26 cellular contexts compared by ENCODE assay signal in the genomic region with DNA sequence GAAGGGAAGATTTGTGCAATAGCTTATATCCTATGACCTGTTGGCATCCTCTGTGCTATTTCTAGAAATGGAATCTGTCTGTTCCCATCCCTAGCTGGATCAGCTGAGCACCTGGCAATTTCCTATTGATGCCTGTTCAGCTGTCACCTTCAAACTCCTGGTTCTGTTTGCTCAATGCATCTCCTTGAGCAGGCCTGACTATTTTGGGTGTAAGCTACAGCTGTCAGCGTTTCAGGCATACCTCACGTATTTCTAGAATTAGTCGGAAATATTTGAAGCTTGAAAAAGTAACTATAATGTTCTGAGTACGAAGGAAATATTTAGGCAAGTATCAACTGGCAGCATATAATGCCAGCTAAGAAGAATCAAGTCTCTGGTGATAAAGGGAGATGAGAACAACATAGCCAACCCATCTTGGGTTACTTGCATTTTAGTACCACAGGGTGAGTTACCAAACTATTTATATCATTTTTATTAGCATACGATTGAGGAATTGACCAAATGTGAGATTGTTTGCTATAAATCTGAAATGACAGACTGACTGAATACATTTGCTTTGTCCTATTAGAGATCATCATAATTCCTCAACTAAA. TPM values are rescaled to one million over a fixed set of nuclear protein-coding genes. Genes with fewer than 3 reads are reported as not detected.
"Had no signal": no experiment of that assay in that cellular context is flagged by ENCODE, and none has a peak within 500 bp of the region (broad histone marks: within the 10 kb centered on the region; RNA-seq: fewer than 3 reads in every experiment).

No MANE protein-coding gene starts in this region.

- H3K36me3 ChIP-seq: cardiac muscle cell, left ventricle myocardium inferior, neutrophil, ovary, stomach, suprapubic skin, tibial nerve, uterus had no signal

- H3K4me3 ChIP-seq: cardiac muscle cell, left ventricle myocardium inferior, ovary, smooth muscle cell, stomach, suprapubic skin, tibial nerve, uterus had no signal

- ATAC-seq: natural killer cell treated with Interleukin-12 subunit alpha and Interleukin-12 subunit beta and Interleukin-15 and Interleukin-18, amount 100 ng/mL, for 72 hours; right cardiac atrium; stimulated activated memory B cell treated with anti-CD40 and anti-IgM and Interleukin-4, amounts not matched to agents 10 μg/mL and 1 μg/mL and 100 μg/mL, for 72 hours; T-helper 17 cell had no signal

- H3K4me1 ChIP-seq: left ventricle myocardium inferior, stomach, suprapubic skin, tibial nerve, uterus had no signal

- H3K27me3 ChIP-seq: cardiac muscle cell, neutrophil, ovary, stomach, suprapubic skin, tibial nerve, uterus had no signal

- DNase-seq: activated B cell treated with CpG ODN at 0.5 μM for 24 hours; activated CD4-positive, alpha-beta memory T cell treated with anti-CD3 and anti-CD28 coated beads for 36 hours; activated CD4-positive, alpha-beta T cell treated with anti-CD3 and anti-CD28 coated beads for 48 hours; activated naive CD4-positive, alpha-beta T cell treated with anti-CD3 and anti-CD28 coated beads for 36 hours; activated naive CD8-positive, alpha-beta T cell treated with anti-CD3 and anti-CD28 coated beads, Interleukin-2, amount 10 ng/mL, durations not matched to agents 7 days and 5 days; activated T-cell treated with anti-CD3 and anti-CD28 coated beads, Interleukin-2, amount 50 U/mL, for 48 hours; amniotic stem cell; cortex of kidney; erythroblast; foreskin fibroblast; left ventricle myocardium inferior; ovary; right cardiac atrium; stimulated activated CD4-positive, alpha-beta T cell treated with anti-CD3 and anti-CD28 coated beads, Interleukin-15, amount 100 ng/mL, for 24 hours; stomach; T-helper 17 cell; uterus had no signal

- H3K27ac ChIP-seq: cardiac muscle cell, left ventricle myocardium inferior, neutrophil, ovary, stomach, suprapubic skin, tibial nerve, uterus had no signal

- H3K9me3 ChIP-seq: left ventricle myocardium inferior, neutrophil, ovary, stomach, suprapubic skin, tibial nerve, uterus had no signal

RNA-seq across cellular contexts. Expression of gene PLAC1, which starts 36.2 kb away (rescaled TPM):
- total RNA-seq: activated B cell treated with CpG ODN at 0.5 μM for 24 hours; activated naive CD4-positive, alpha-beta T cell treated with anti-CD3 and anti-CD28 coated beads for 36 hours; activated naive CD8-positive, alpha-beta T cell treated with anti-CD3 and anti-CD28 coated beads, Interleukin-2, amount 10 ng/mL, durations not matched to agents 7 days and 5 days; cerebellum; left ventricle myocardium inferior; lung microvascular endothelial cell; natural killer cell treated with Interleukin-12 subunit alpha and Interleukin-12 subunit beta and Interleukin-15 and Interleukin-18, amount 100 ng/mL, for 72 hours; right cardiac atrium; stomach; suprapubic skin; T-helper 17 cell; tibial nerve had no signal
- polyA plus RNA-seq: right cardiac atrium, stomach had no signal
